Comparison of ENCODE assay signal across 8 cellular contexts in genomic region chr3:69012836-69013255, GRCh38. TPM values are rescaled to one million over a fixed set of nuclear protein-coding genes. Genes with fewer than 3 reads are reported as not detected.
A peak's percentile ranks its signal among the peaks of the same experiment; 100 is the strongest.
DNase-seq lines count a peak whose midpoint lies in the region; ATAC-seq, FAIRE-seq and TF ChIP-seq lines count a peak whose summit lies in the region.

No MANE protein-coding gene starts in this region.

- DNase-seq in NCI-H510A treated with DMSO at 0.1 percent for 48 hours (lab: John Stamatoyannopoulos, UW) (peak; percentile 32), NCI-H510A (lab: John Stamatoyannopoulos, UW) (no peak), H54 (ENCODE audit: insufficient read length, low spot score) (peak; percentile 57), MV-4-11 (lab: John Stamatoyannopoulos, UW) (peak; percentile 9), body of pancreas (peak; percentile 56 to 65 (median 60)), skeletal muscle cell (ENCODE audit: low read depth) (no peak), NCI-H2107 (lab: John Stamatoyannopoulos, UW) (no peak)

- H3K27ac ChIP-seq in body of pancreas = peak overlapping the region; percentile 93 to 99 (median 95)
- no peak overlapping the region for H3K27ac ChIP-seq in iPS-18a (ENCODE audit: low read length)

- H3K27me3 ChIP-seq in body of pancreas (no peaks in the 10 kb centered on the region), iPS-18a (ENCODE audit: control insufficient read depth, insufficient read depth, low read length) (peaks cover 19% of the 10 kb centered on the region)

- H3K9me3 ChIP-seq in body of pancreas = no peaks in the 10 kb centered on the region
- H3K9me3 ChIP-seq in iPS-18a (ENCODE audit: control insufficient read depth, low read depth, low read length) = no peaks in the 10 kb centered on the region

- 1% methylated on average over 9 to 22 of the region's 37 CpGs for WGBS in body of pancreas, 2 donors

- TF ChIP-seq CTCF in body of pancreas (IDR thresholded peaks at IDR 0.05) = peak in 2 of 7 experiments; percentile 8 to 35

- 0 out of 2 replicates have a peak, but pooled peaks have one; percentile 19 for TF ChIP-seq POLR2A in H54 (IDR thresholded peaks at IDR 0.05; ENCODE audit: low read depth, low read length)
- no peak for TF ChIP-seq POLR2A in body of pancreas (IDR thresholded peaks at IDR 0.05)

- H3K9ac ChIP-seq in iPS-18a (ENCODE audit: low read length) = peak overlapping the region; percentile 58

- H3K36me3 ChIP-seq in body of pancreas (replicated peaks in 1 of 2; ENCODE audit: insufficient read depth in 1 of 2, low read depth in 2 of 2) (peaks cover 0 to 2% of the 10 kb centered on the region in 2 donors), iPS-18a (ENCODE audit: control insufficient read depth, low read depth, low read length) (no peaks in the 10 kb centered on the region)

- FAIRE-seq in H54 (lab: Jason Lieb, UNC) = no peak

- intact Hi-C loops in body of pancreas (cut with DNase I) = no loop called here

- H3K4me3 ChIP-seq in body of pancreas = peak overlapping the region; percentile 66 to 67
- H3K4me3 ChIP-seq in iPS-18a (ENCODE audit: low read length) = peak overlapping the region; percentile 49
- H3K4me3 ChIP-seq in skeletal muscle cell (ENCODE audit: low read depth, low read length) = peak overlapping the region; percentile 65

- ATAC-seq in body of pancreas = peak; percentile 60

- peaks cover 21% of the 10 kb centered on the region for H3K4me1 ChIP-seq in body of pancreas
- peaks cover 58% of the 10 kb centered on the region for H3K4me1 ChIP-seq in iPS-18a (ENCODE audit: control insufficient read depth, low read depth, low read length)

RNA-seq across cellular contexts. Expression of gene EOGT, which starts 0.6 kb away (rescaled TPM):
- total RNA-seq in body of pancreas = 10 to 100 TPM in 1 of 2 donors, 1 to 10 TPM in 1; 9.9 to 15.6 TPM

RNA-seq across cellular contexts. Expression of gene TMF1, which starts 39.3 kb away (rescaled TPM):
- total RNA-seq in body of pancreas = 10 to 100 TPM; 16.8 to 17.1 TPM

Comparison
In these comparisons a context has a peak if more than half of its experiments do, and no peak if none do; other contexts are left out.
1. DNase-seq: peak in NCI-H510A treated with DMSO at 0.1 percent for 48 hours (single experiment), H54 (single experiment), MV-4-11 (single experiment) and body of pancreas (4 of 4); none in NCI-H510A (single experiment), skeletal muscle cell (single experiment) and NCI-H2107 (single experiment).
2. Peak in every context shown above with its lines, with median percentiles within 50 percentile points of each other: H3K4me3 ChIP-seq.